ENCODE assay signal across 25 cellular contexts in genomic region chr14:94328196-94328595, GRCh38. TPM values are rescaled to one million over a fixed set of nuclear protein-coding genes. Genes with fewer than 3 reads are reported as not detected.
A peak's percentile ranks its signal among the peaks of the same experiment; 100 is the strongest.
DNase-seq lines count a peak whose midpoint lies in the region; ATAC-seq and TF ChIP-seq lines count a peak whose summit lies in the region.
"Had no signal": no experiment of that assay in that cellular context is flagged by ENCODE, and none has a peak within 500 bp of the region (broad histone marks: within the 10 kb centered on the region; RNA-seq: fewer than 3 reads in every experiment).

No MANE protein-coding gene starts in this region.

- CTCF ChIA-PET in mammary epithelial cell (lab: Charles Lee; ENCODE audit: low non-redundant PET) (no interaction called here), MCF 10A (lab: Yijun Ruan, JAX) (no interaction called here)

- no peaks in the 10 kb centered on the region for H3K36me3 ChIP-seq in mammary epithelial cell (ENCODE audit: insufficient read depth, low read length)
- H3K36me3 ChIP-seq: BLaER1 had no signal

- H3K27me3 ChIP-seq in mammary epithelial cell (ENCODE audit: insufficient read depth, low read length): no peaks in the 10 kb centered on the region
- H3K27me3 ChIP-seq: BLaER1 had no signal

- no peak overlapping the region for H3K27ac Mint-ChIP-seq in MCF 10A (ENCODE audit: low read depth, unreplicated experiment)
- H3K27ac Mint-ChIP-seq: CD4-positive, alpha-beta T cell had no signal

- DNase-seq in mammary epithelial cell (peak; percentile 46), MCF 10A (ENCODE audit: unreplicated experiment) (no peak), fibroblast of the aortic adventitia (ENCODE audit: low read depth) (peak; percentile 42), mesenteric fat pad (ENCODE audit: low spot score) (peak; percentile 37), HUDEP-2 (lab: John Stamatoyannopoulos, UW; ENCODE audit: unreplicated experiment in 76 of 76) (no peak), CD1c-positive myeloid dendritic cell (ENCODE audit: extremely low spot score) (no peak), 8988T (no peak)
- DNase-seq: CD4-positive, alpha-beta T cell; DMS53; GOT3; NCI-H1092 treated with DMSO at 0.1 percent for 48 hours; NCI-H1436 treated with DMSO at 0.1 percent for 48 hours; NCI-H187 treated with DMSO at 0.1 percent for 48 hours; NCI-H2171 treated with DMSO at 0.1 percent for 48 hours; NCI-H345; NCI-H510A treated with DMSO at 0.1 percent for 48 hours had no signal

- no peak overlapping the region for H3K9ac ChIP-seq in mammary epithelial cell (ENCODE audit: insufficient read depth, low read length)
- H3K9ac ChIP-seq: BLaER1 had no signal

- in situ Hi-C loops in mammary epithelial cell (cut with MboI; ENCODE audit: low sequenced_read_pairs in 2 of 2): no loop called here

- no peaks in the 10 kb centered on the region for H3K36me3 Mint-ChIP-seq in MCF 10A (ENCODE audit: insufficient read depth, unreplicated experiment)

- 92% methylated on average over 2 of the region's 2 CpGs for WGBS in mammary epithelial cell (ENCODE audit: low coverage, missing lambda C conversion rate)

- H3K79me2 ChIP-seq in mammary epithelial cell (ENCODE audit: insufficient read depth, low read length): no peaks in the 10 kb centered on the region

- H3K9me3 ChIP-seq in mammary epithelial cell (replicated peaks; ENCODE audit: insufficient read depth, low read length): no peaks in the 10 kb centered on the region
- H3K9me3 ChIP-seq: BLaER1 had no signal

- intact Hi-C loops in mammary epithelial cell (cut with micrococcal nuclease) (no loop called here), MCF 10A (cut with micrococcal nuclease) (no loop called here)

- no TSS peak for BruUV-seq in mammary epithelial cell (replicated peaks; lab: Mats Ljungman, UMichigan)
- no TSS peak for BruUV-seq in MCF 10A (replicated peaks; lab: Mats Ljungman, UMichigan)

- no peaks in the 10 kb centered on the region for H3K4me1 ChIP-seq in mammary epithelial cell (ENCODE audit: insufficient read depth, low read length)
- H3K4me1 ChIP-seq: BLaER1 had no signal

- no peaks in the 10 kb centered on the region for H3K27me3 Mint-ChIP-seq in MCF 10A (ENCODE audit: insufficient read depth, unreplicated experiment)

- H4K20me1 ChIP-seq in mammary epithelial cell (ENCODE audit: insufficient read depth, low read length): no peaks in the 10 kb centered on the region
- H4K20me1 ChIP-seq: BLaER1 had no signal

- TF ChIP-seq CTCF in mammary epithelial cell (conservative IDR thresholded peaks at IDR 0.05 in 1 of 2, IDR thresholded peaks at IDR 0.05 in 1 of 2; ENCODE audit: extremely low read depth in 1 of 2, insufficient read depth in 1 of 2, low read depth in 1 of 2, low read length in 2 of 2) (no peak), MCF 10A (IDR thresholded peaks at IDR 0.05; ENCODE audit: unreplicated experiment) (no peak), fibroblast of the aortic adventitia (IDR thresholded peaks at IDR 0.05; ENCODE audit: insufficient read depth, low read length) (no peak)

- no peak overlapping the region for H3K27ac ChIP-seq in mammary epithelial cell (ENCODE audit: insufficient read depth, low read depth, low read length)
- H3K27ac ChIP-seq: BLaER1, HL-60 had no signal

- no peak for ATAC-seq in HG03196 (IDR thresholded peaks at IDR 0.05; ENCODE audit: unreplicated experiment)
- ATAC-seq: HCT116, SK-N-SH treated with all-trans-retinoic acid at 6 μM for 48 hours had no signal

- H3K4me3 ChIP-seq in mammary epithelial cell (replicated peaks in 1 of 3; ENCODE audit: insufficient read depth in 1 of 3, low read depth in 2 of 3, low read length in 3 of 3) (no peak overlapping the region), fibroblast of the aortic adventitia (ENCODE audit: low read depth, low read length) (no peak overlapping the region)
- H3K4me3 ChIP-seq: BLaER1 had no signal

- no peak overlapping the region for H3K4me2 ChIP-seq in mammary epithelial cell (ENCODE audit: insufficient read depth, low read depth, low read length)
- H3K4me2 ChIP-seq: BLaER1 had no signal

- peaks cover 18% of the 10 kb centered on the region for H3K4me1 Mint-ChIP-seq in MCF 10A (ENCODE audit: insufficient read depth, unreplicated experiment)

- H3K9me3 Mint-ChIP-seq in MCF 10A (ENCODE audit: unreplicated experiment): no peaks in the 10 kb centered on the region

- H3K4me3 Mint-ChIP-seq in MCF 10A (ENCODE audit: unreplicated experiment): no peak overlapping the region
- H3K4me3 Mint-ChIP-seq: CD4-positive, alpha-beta T cell had no signal

- POLR2A ChIA-PET in MCF 10A (lab: Yijun Ruan, JAX): interaction anchor here (0.7 kb wide), 1 partner anchor 192 kb away, joined by 3 read pairs; no protein-coding TSS in a partner anchor

- H2AFZ ChIP-seq in mammary epithelial cell (ENCODE audit: low read depth, low read length): no peak overlapping the region

- dilution Hi-C loops in mammary epithelial cell (cut with HindIII; ENCODE audit: low sequenced_read_pairs): no loop called here

RNA-seq across cellular contexts. Expression of gene SERPINA6, which starts 5.1 kb away (rescaled TPM):
- not detected for total RNA-seq in mammary epithelial cell
- polyA plus RNA-seq in mammary epithelial cell: 0.05 TPM
- not detected for polyA minus RNA-seq in mammary epithelial cell
- not detected in 2 replicates for total RNA-seq in MCF 10A (2022)
- not detected in 2 replicates for total RNA-seq in fibroblast of the aortic adventitia (ENCODE audit: low replicate concordance)
- not detected for total RNA-seq in mesenteric fat pad
- total RNA-seq: A172; CD4-positive, alpha-beta T cell; G401 had no signal
- polyA plus RNA-seq: AG04450 had no signal

RNA-seq across cellular contexts. Expression of gene SERPINA10, which starts 35.1 kb away (rescaled TPM):
- not detected for total RNA-seq in mammary epithelial cell
- not detected for polyA plus RNA-seq in mammary epithelial cell
- polyA minus RNA-seq in mammary epithelial cell: not detected
- total RNA-seq in MCF 10A (2022): not detected in 2 replicates
- not detected in 2 replicates for total RNA-seq in fibroblast of the aortic adventitia (ENCODE audit: low replicate concordance)
- not detected for total RNA-seq in mesenteric fat pad
- total RNA-seq: A172; CD4-positive, alpha-beta T cell; Daoy; G401 had no signal
- polyA plus RNA-seq: AG04450 had no signal

RNA-seq across cellular contexts. Expression of gene SERPINA2, which starts 38.3 kb away (rescaled TPM):
- total RNA-seq in mammary epithelial cell (not detected), MCF 10A (2022) (not detected in 2 replicates), fibroblast of the aortic adventitia (ENCODE audit: low replicate concordance) (not detected in 2 replicates), mesenteric fat pad (not detected)
- not detected for polyA plus RNA-seq in mammary epithelial cell
- polyA minus RNA-seq in mammary epithelial cell: not detected
- total RNA-seq: A172; CD4-positive, alpha-beta T cell; Daoy; G401 had no signal
- polyA plus RNA-seq: AG04450 had no signal

Comparison
In these comparisons a context has a peak if more than half of its experiments do, and no peak if none do; other contexts are left out.
1. DNase-seq: peak in mammary epithelial cell (single experiment), fibroblast of the aortic adventitia (single experiment) and mesenteric fat pad (single experiment); none in MCF 10A (single experiment), HUDEP-2 (0 of 76), CD1c-positive myeloid dendritic cell (single experiment) and 8988T (single experiment).